Comparison of ENCODE assay signal across 10 cellular contexts in genomic region chr19:10408511-10409291, GRCh38. TPM values are rescaled to one million over a fixed set of nuclear protein-coding genes. Genes with fewer than 3 reads are reported as not detected.
DNase-seq lines count a peak whose midpoint lies in the region; ATAC-seq and TF ChIP-seq lines count a peak whose summit lies in the region.
"Had no signal": no experiment of that assay in that cellular context is flagged by ENCODE, and none has a peak within 500 bp of the region (broad histone marks: within the 10 kb centered on the region; RNA-seq: fewer than 3 reads in every experiment).

No MANE protein-coding gene starts in this region.

- H3K79me2 ChIP-seq in hepatocyte, result no peaks in the 10 kb centered on the region

- H3K4me2 ChIP-seq in hepatocyte, result no peak overlapping the region

- peak in 1 of 5 donors; percentile 66 for DNase-seq in heart left ventricle
- no peak for DNase-seq in right atrium auricular region (ENCODE audit: low spot score)
- DNase-seq in activated T-cell treated with anti-CD3 and anti-CD28 coated beads for 4 hours, result peak; percentile 46
- no peak for DNase-seq in left lobe of liver (ENCODE audit: low spot score)
- DNase-seq in upper lobe of left lung, result peak; percentile 76 to 79
- DNase-seq in D341Med (ENCODE audit: low spot score), result no peak
- DNase-seq in BE2C, result no peak
- DNase-seq in hepatocyte (ENCODE audit: low spot score), result no peak
- DNase-seq: ovary had no signal

- peak overlapping the region in 4 of 12 donors; percentile 10 to 89 (median 29) for H3K27ac ChIP-seq in heart left ventricle
- H3K27ac ChIP-seq in right atrium auricular region, result no peak overlapping the region
- H3K27ac ChIP-seq in upper lobe of left lung, result peak overlapping the region; percentile 19 to 73 (median 58)
- no peak overlapping the region for H3K27ac ChIP-seq in hepatocyte
- H3K27ac ChIP-seq: ovary, SK-N-MC had no signal

- peaks cover 4 to 31% (median 11%) of the 10 kb centered on the region in 9 donors for H3K27me3 ChIP-seq in heart left ventricle
- peaks cover 5% of the 10 kb centered on the region in 2 donors for H3K27me3 ChIP-seq in right atrium auricular region
- peaks cover 0 to 13% (median 7%) of the 10 kb centered on the region in 4 donors for H3K27me3 ChIP-seq in upper lobe of left lung
- H3K27me3 ChIP-seq in BE2C, result peaks cover 10% of the 10 kb centered on the region
- H3K27me3 ChIP-seq in hepatocyte, result peaks cover 24% of the 10 kb centered on the region
- H3K27me3 ChIP-seq: ovary had no signal

- intact Hi-C loops in heart left ventricle (cut with DNase I), result loop anchor here in 5 of 10 donors (10.0 kb wide), 3 partner anchors 66 to 166 kb away; partner anchors contain the start of genes CDKN2D (in 4 of the 5) and KRI1 (in 4 of the 5)

- H3K4me1 ChIP-seq in heart left ventricle (peaks cover 6 to 75% (median 18%) of the 10 kb centered on the region in 12 donors), right atrium auricular region (peaks cover 0 to 16% of the 10 kb centered on the region in 2 donors), upper lobe of left lung (peaks cover 32 to 61% (median 42%) of the 10 kb centered on the region in 4 donors), BE2C (no peaks in the 10 kb centered on the region), hepatocyte (ENCODE audit: insufficient read depth) (peaks cover 4% of the 10 kb centered on the region)

- H3K36me3 ChIP-seq in heart left ventricle (no peaks in the 10 kb centered on the region), right atrium auricular region (no peaks in the 10 kb centered on the region), upper lobe of left lung (no peaks in the 10 kb centered on the region), BE2C (no peaks in the 10 kb centered on the region), hepatocyte (replicated peaks; ENCODE audit: insufficient read depth, low read depth) (no peaks in the 10 kb centered on the region)
- H3K36me3 ChIP-seq: ovary had no signal

- TF ChIP-seq EP300 in upper lobe of left lung (IDR thresholded peaks at IDR 0.05), result no peak

- TF ChIP-seq POLR2A in heart left ventricle (IDR thresholded peaks at IDR 0.05) (no peak), upper lobe of left lung (IDR thresholded peaks at IDR 0.05) (peak in 1 of 4 donors; percentile 40)

- no peaks in the 10 kb centered on the region for H3K9me2 ChIP-seq in hepatocyte (replicated peaks; ENCODE audit: insufficient read depth)

- TF ChIP-seq CTCF in heart left ventricle (IDR thresholded peaks at IDR 0.05), result no peak
- no peak for TF ChIP-seq CTCF in right atrium auricular region (IDR thresholded peaks at IDR 0.05)
- TF ChIP-seq CTCF in upper lobe of left lung (IDR thresholded peaks at IDR 0.05), result no peak
- TF ChIP-seq CTCF in BE2C (IDR thresholded peaks at IDR 0.05; ENCODE audit: low read depth, low read length), result no peak
- no peak for TF ChIP-seq CTCF in hepatocyte (IDR thresholded peaks at IDR 0.05; ENCODE audit: poor library complexity)

- H2AFZ ChIP-seq in hepatocyte, result no peak overlapping the region

- 63 to 75% (median 66%) methylated on average over 14 to 18 of the region's 18 CpGs for WGBS in heart left ventricle, 4 donors
- 49 to 72% methylated on average over 14 to 15 of the region's 18 CpGs for WGBS in upper lobe of left lung, 2 donors
- WGBS in hepatocyte (ENCODE audit: low lambda C conversion rate, missing lambda C conversion rate), result 77% methylated on average over 18 of the region's 18 CpGs

- H3K9me3 ChIP-seq in heart left ventricle, result no peaks in the 10 kb centered on the region
- no peaks in the 10 kb centered on the region for H3K9me3 ChIP-seq in right atrium auricular region
- H3K9me3 ChIP-seq in upper lobe of left lung, result no peaks in the 10 kb centered on the region
- no peaks in the 10 kb centered on the region for H3K9me3 ChIP-seq in BE2C
- no peaks in the 10 kb centered on the region for H3K9me3 ChIP-seq in hepatocyte (ENCODE audit: low read depth)
- H3K9me3 ChIP-seq: ovary had no signal

- ATAC-seq in heart left ventricle (peak in 3 of 4 donors; percentile 7 to 42 (median 31)), left lobe of liver (peak; percentile 6), upper lobe of left lung (ENCODE audit: low FRiP score in 2 of 2) (peak; percentile 53 to 63)

- H4K20me1 ChIP-seq in hepatocyte (ENCODE audit: insufficient read depth, poor library complexity, severe bottlenecking), result no peaks in the 10 kb centered on the region

- peak overlapping the region in 1 of 12 donors; percentile 25 for H3K4me3 ChIP-seq in heart left ventricle
- H3K4me3 ChIP-seq in right atrium auricular region, result no peak overlapping the region
- H3K4me3 ChIP-seq in upper lobe of left lung, result no peak overlapping the region
- H3K4me3 ChIP-seq in BE2C (ENCODE audit: low read depth, low read length), result no peak overlapping the region
- no peak overlapping the region for H3K4me3 ChIP-seq in hepatocyte
- H3K4me3 ChIP-seq: ovary, SK-N-MC had no signal

RNA-seq across cellular contexts. Expression of gene CDC37, which starts 5.4 kb away (rescaled TPM):
- 100 to 1,000 TPM; 108 to 189 (median 138) TPM for total RNA-seq in heart left ventricle
- polyA plus RNA-seq in heart left ventricle, result 100 to 1,000 TPM; 199 to 282 TPM
- total RNA-seq in right atrium auricular region, result 100 to 1,000 TPM; 130 to 131 TPM
- total RNA-seq in left lobe of liver, result 49.4 TPM
- total RNA-seq in upper lobe of left lung, result 100 to 1,000 TPM; 104 to 388 (median 169) TPM
- 428 TPM for polyA plus RNA-seq in BE2C (2012; ENCODE audit: insufficient read depth, insufficient read length, low read depth)
- total RNA-seq in hepatocyte, result 124 and 144 TPM in 2 replicates
- 196 and 224 TPM in 2 replicates for polyA plus RNA-seq in hepatocyte

RNA-seq across cellular contexts. Expression of gene PDE4A, which starts 11.6 kb away (rescaled TPM):
- total RNA-seq in heart left ventricle (10 to 100 TPM in 8 of 9 donors, 1 to 10 TPM in 1; 9.3 to 33.3 (median 17.3) TPM), right atrium auricular region (1 to 10 TPM; 9.4 to 9.9 TPM), left lobe of liver (1.7 TPM), upper lobe of left lung (10 to 100 TPM; 22.8 to 38.2 (median 31.2) TPM), hepatocyte (1.3 and 2.8 TPM in 2 replicates)
- polyA plus RNA-seq in heart left ventricle (10 to 100 TPM in 1 of 2 donors, 1 to 10 TPM in 1; 5.2 to 11.2 TPM), hepatocyte (4.3 and 5.8 TPM in 2 replicates)
- 7.6 TPM for polyA plus RNA-seq in BE2C (2012; ENCODE audit: insufficient read depth, insufficient read length, low read depth)

RNA-seq across cellular contexts. Expression of gene TYK2, which starts 28.3 kb away (rescaled TPM):
- 10 to 100 TPM; 37.7 to 86.3 (median 55.3) TPM for total RNA-seq in heart left ventricle
- polyA plus RNA-seq in heart left ventricle, result 100 to 1,000 TPM in 1 of 2 donors, 10 to 100 TPM in 1; 71.7 to 100 TPM
- total RNA-seq in right atrium auricular region, result 10 to 100 TPM; 31.7 to 58.8 TPM
- total RNA-seq in left lobe of liver, result 78.8 TPM
- 100 to 1,000 TPM in 5 of 6 donors, 10 to 100 TPM in 1; 91.5 to 569 (median 152) TPM for total RNA-seq in upper lobe of left lung
- polyA plus RNA-seq in BE2C (2012; ENCODE audit: insufficient read depth, insufficient read length, low read depth), result 216 TPM
- 52.4 and 63.6 TPM in 2 replicates for total RNA-seq in hepatocyte
- 94.3 and 108 TPM in 2 replicates for polyA plus RNA-seq in hepatocyte

Comparison
In these comparisons a context has a peak if more than half of its experiments do, and no peak if none do; other contexts are left out.
1. ATAC-seq: peak in every context shown above with its lines; median percentile 58 in upper lobe of left lung; 31 in heart left ventricle; 6 in left lobe of liver.
2. DNase-seq: peak in activated T-cell treated with anti-CD3 and anti-CD28 coated beads for 4 hours (single experiment) and upper lobe of left lung (2 of 2); none in right atrium auricular region (single experiment), left lobe of liver (single experiment), D341Med (single experiment), BE2C (single experiment) and hepatocyte (single experiment).
3. H3K27ac ChIP-seq: peak in upper lobe of left lung (4 of 4); none in right atrium auricular region (0 of 2) and hepatocyte (single experiment).